ENCODE assay signal across 24 cellular contexts in the genomic region with DNA sequence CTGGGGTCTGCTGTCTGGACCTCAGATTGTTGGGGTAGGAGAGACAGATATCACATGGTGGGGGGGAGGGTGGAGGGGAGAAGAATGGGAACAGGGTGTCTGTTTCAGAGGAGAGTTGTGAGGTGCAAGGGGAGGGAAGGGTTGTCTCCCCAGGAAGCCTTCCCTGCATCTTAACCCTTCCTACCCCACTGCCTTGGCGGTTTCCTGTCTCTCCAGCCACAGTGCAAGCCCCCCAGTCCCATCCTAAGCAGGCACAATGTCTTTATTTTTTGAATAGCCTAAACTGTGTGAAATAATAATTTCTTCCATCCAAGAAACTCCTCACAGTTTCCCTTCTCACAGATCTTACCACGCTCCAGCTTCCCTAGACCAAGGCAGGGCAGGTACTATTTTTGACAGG. TPM values are rescaled to one million over a fixed set of nuclear protein-coding genes. Genes with fewer than 3 reads are reported as not detected.
DNase-seq lines count a peak whose midpoint lies in the region; ATAC-seq and TF ChIP-seq lines count a peak whose summit lies in the region.
"Had no signal": no experiment of that assay in that cellular context is flagged by ENCODE, and none has a peak within 500 bp of the region (broad histone marks: within the 10 kb centered on the region; RNA-seq: fewer than 3 reads in every experiment).

No MANE protein-coding gene starts in this region.

- H3K36me3 Mint-ChIP-seq in activated naive CD8-positive, alpha-beta T cell, result peaks cover 7% of the 10 kb centered on the region
- peaks cover 16% of the 10 kb centered on the region for H3K36me3 Mint-ChIP-seq in activated naive CD8-positive, alpha-beta T cell treated with anti-CD3 and anti-CD28 coated beads, Interleukin-2, amount 50 U/mL, for 24 hours (ENCODE audit: low read depth)
- peaks cover 16% of the 10 kb centered on the region for H3K36me3 Mint-ChIP-seq in type B pancreatic cell

- H3K27me3 ChIP-seq in breast epithelium (no peaks in the 10 kb centered on the region), mucosa of stomach (ENCODE audit: control insufficient read depth, insufficient read depth, low read length) (no peaks in the 10 kb centered on the region)
- H3K27me3 ChIP-seq: upper lobe of right lung had no signal

- H3K4me1 Mint-ChIP-seq in activated naive CD8-positive, alpha-beta T cell (ENCODE audit: low read depth), result peaks cover 17% of the 10 kb centered on the region
- peaks cover 33% of the 10 kb centered on the region for H3K4me1 Mint-ChIP-seq in activated naive CD8-positive, alpha-beta T cell treated with anti-CD3 and anti-CD28 coated beads, Interleukin-2, amount 50 U/mL, for 24 hours
- peaks cover 54% of the 10 kb centered on the region for H3K4me1 Mint-ChIP-seq in type B pancreatic cell (ENCODE audit: unreplicated experiment)

- H3K4me1 ChIP-seq in breast epithelium (peaks cover 6 to 9% of the 10 kb centered on the region in 2 donors), mucosa of stomach (ENCODE audit: control insufficient read depth, insufficient read depth, low read length) (peaks cover 77% of the 10 kb centered on the region)

- peak overlapping the region in 1 of 3 donors; percentile 100 for H3K4me3 ChIP-seq in breast epithelium
- no peak overlapping the region for H3K4me3 ChIP-seq in mucosa of stomach (ENCODE audit: low read length)
- H3K4me3 ChIP-seq: lung had no signal

- peak overlapping the region; percentile 85 for H3K9ac ChIP-seq in mucosa of stomach (ENCODE audit: low read length)
- H3K9ac ChIP-seq: KMS-11 had no signal

- intact Hi-C loops in breast epithelium (cut with DNase I; ENCODE audit: low total_unique reads), result loop anchor here (5.0 kb wide), 1 partner anchor 373 kb away; a partner anchor contains a TSS

- ATAC-seq in activated naive CD8-positive, alpha-beta T cell treated with anti-CD3 and anti-CD28 coated beads, Interleukin-2, amount 50 U/mL, for 24 hours, result no peak
- ATAC-seq in HG03139 (IDR thresholded peaks at IDR 0.05; ENCODE audit: unreplicated experiment) (no peak), GM19463 (IDR thresholded peaks at IDR 0.05; ENCODE audit: unreplicated experiment) (no peak)
- ATAC-seq: PC-3, upper lobe of right lung had no signal

- H3K4me3 Mint-ChIP-seq in activated naive CD8-positive, alpha-beta T cell, result peak overlapping the region; percentile 43
- H3K4me3 Mint-ChIP-seq in activated naive CD8-positive, alpha-beta T cell treated with anti-CD3 and anti-CD28 coated beads, Interleukin-2, amount 50 U/mL, for 24 hours, result no peak overlapping the region
- peak overlapping the region; percentile 98 for H3K4me3 Mint-ChIP-seq in type B pancreatic cell

- H3K36me3 ChIP-seq in breast epithelium, result no peaks in the 10 kb centered on the region
- no peaks in the 10 kb centered on the region for H3K36me3 ChIP-seq in mucosa of stomach (ENCODE audit: control insufficient read depth, insufficient read depth, low read length)
- H3K36me3 ChIP-seq: neutrophil, upper lobe of right lung had no signal

- peak overlapping the region; percentile 25 to 42 for H3K27ac ChIP-seq in breast epithelium
- H3K27ac ChIP-seq: 22Rv1, KMS-11, neutrophil, spleen, upper lobe of right lung had no signal

- DNase-seq in activated naive CD8-positive, alpha-beta T cell treated with anti-CD3 and anti-CD28 coated beads, Interleukin-2, amount 50 U/mL, for 24 hours, result no peak
- DNase-seq in breast epithelium (ENCODE audit: low spot score in 2 of 2) (no peak), type B pancreatic cell (ENCODE audit: extremely low spot score, unreplicated experiment) (no peak)
- no peak for DNase-seq in activated CD4-positive, CD25-positive, alpha-beta regulatory T cell treated with anti-CD3 and anti-CD28 coated beads, Interleukin-2, amount 50 U/mL, for 72 hours
- DNase-seq: activated CD4-positive, alpha-beta T cell treated with anti-CD3 and anti-CD28 coated beads, Interleukin-2, amount 50 U/mL, for 48 hours; activated T-cell treated with anti-CD3 and anti-CD28 coated beads for 4 hours; AML-193; amniotic stem cell; dermis blood vessel endothelial cell; GDM1; NCI-H187; NCI-H226; PC-3; spleen; stimulated activated CD4-positive, alpha-beta T cell treated with anti-CD3 and anti-CD28 coated beads, Interleukin-4, amount 100 ng/mL, for 4 hours; upper lobe of right lung had no signal

- H3K9me3 ChIP-seq in breast epithelium (no peaks in the 10 kb centered on the region), mucosa of stomach (ENCODE audit: control insufficient read depth, low read length) (no peaks in the 10 kb centered on the region)
- H3K9me3 ChIP-seq: neutrophil, spleen, upper lobe of right lung had no signal

- no peak overlapping the region for H3K27ac Mint-ChIP-seq in activated naive CD8-positive, alpha-beta T cell
- H3K27ac Mint-ChIP-seq in activated naive CD8-positive, alpha-beta T cell treated with anti-CD3 and anti-CD28 coated beads, Interleukin-2, amount 50 U/mL, for 24 hours, result no peak overlapping the region
- peak overlapping the region; percentile 9 for H3K27ac Mint-ChIP-seq in type B pancreatic cell

- H3K9me3 Mint-ChIP-seq in activated naive CD8-positive, alpha-beta T cell (ENCODE audit: low read depth), result no peaks in the 10 kb centered on the region
- H3K9me3 Mint-ChIP-seq in activated naive CD8-positive, alpha-beta T cell treated with anti-CD3 and anti-CD28 coated beads, Interleukin-2, amount 50 U/mL, for 24 hours, result no peaks in the 10 kb centered on the region
- H3K9me3 Mint-ChIP-seq in type B pancreatic cell, result no peaks in the 10 kb centered on the region

- peaks cover 10% of the 10 kb centered on the region for H3K27me3 Mint-ChIP-seq in activated naive CD8-positive, alpha-beta T cell
- peaks cover 38% of the 10 kb centered on the region for H3K27me3 Mint-ChIP-seq in activated naive CD8-positive, alpha-beta T cell treated with anti-CD3 and anti-CD28 coated beads, Interleukin-2, amount 50 U/mL, for 24 hours
- H3K27me3 Mint-ChIP-seq in type B pancreatic cell, result peaks cover 3% of the 10 kb centered on the region

- TF ChIP-seq CTCF in breast epithelium (IDR thresholded peaks at IDR 0.05) (no peak), type B pancreatic cell (conservative IDR thresholded peaks at IDR 0.05) (no peak)

- no peak for TF ChIP-seq POLR2A in breast epithelium (IDR thresholded peaks at IDR 0.05)

RNA-seq across cellular contexts. Expression of a gene that starts 3.5 kb away (rescaled TPM):
- total RNA-seq in breast epithelium (10 to 100 TPM in 1 of 3 donors, 1 to 10 TPM in 2; 5.1 to 11.0 (median 5.6) TPM), type B pancreatic cell (ENCODE audit: low replicate concordance) (62.2 and 100 TPM in 2 replicates)
